2 cellular contexts compared by ENCODE assay signal in the genomic region with DNA sequence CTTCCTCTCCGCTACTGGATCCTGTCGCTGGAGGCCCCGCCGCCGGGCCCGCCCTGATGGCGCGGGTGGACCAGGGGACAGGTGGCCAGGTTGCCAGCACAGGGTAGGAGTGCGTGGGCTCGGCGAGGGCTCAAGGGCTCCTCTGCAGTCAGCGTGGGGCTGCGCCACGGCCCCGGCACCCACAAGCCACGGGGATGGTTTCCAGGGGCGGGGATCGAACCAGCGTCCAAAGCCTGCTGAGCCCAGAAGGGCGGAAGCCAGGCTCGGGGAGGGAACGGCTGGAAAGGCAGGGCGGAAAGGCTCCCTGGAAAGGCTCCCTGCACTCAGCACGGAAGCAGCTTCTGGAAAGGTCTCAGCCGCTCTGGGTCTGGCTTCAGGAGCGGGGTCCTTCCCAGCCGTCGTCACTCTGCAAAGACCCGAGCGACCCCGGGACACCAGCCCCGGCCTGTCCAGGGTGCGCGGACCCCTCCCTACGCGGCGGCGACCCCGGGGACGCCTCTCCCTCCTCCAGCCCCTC.
TF ChIP-seq lines count a peak whose summit lies in the region.

No MANE protein-coding gene starts in this region.

TF ChIP-seq in HCT116, 20 proteins besides CTCF, POLR2A, EP300 and RAD21:
- no peak for TF ChIP-seq JUND (IDR thresholded peaks at IDR 0.05)
- TF ChIP-seq, protein P1, sequence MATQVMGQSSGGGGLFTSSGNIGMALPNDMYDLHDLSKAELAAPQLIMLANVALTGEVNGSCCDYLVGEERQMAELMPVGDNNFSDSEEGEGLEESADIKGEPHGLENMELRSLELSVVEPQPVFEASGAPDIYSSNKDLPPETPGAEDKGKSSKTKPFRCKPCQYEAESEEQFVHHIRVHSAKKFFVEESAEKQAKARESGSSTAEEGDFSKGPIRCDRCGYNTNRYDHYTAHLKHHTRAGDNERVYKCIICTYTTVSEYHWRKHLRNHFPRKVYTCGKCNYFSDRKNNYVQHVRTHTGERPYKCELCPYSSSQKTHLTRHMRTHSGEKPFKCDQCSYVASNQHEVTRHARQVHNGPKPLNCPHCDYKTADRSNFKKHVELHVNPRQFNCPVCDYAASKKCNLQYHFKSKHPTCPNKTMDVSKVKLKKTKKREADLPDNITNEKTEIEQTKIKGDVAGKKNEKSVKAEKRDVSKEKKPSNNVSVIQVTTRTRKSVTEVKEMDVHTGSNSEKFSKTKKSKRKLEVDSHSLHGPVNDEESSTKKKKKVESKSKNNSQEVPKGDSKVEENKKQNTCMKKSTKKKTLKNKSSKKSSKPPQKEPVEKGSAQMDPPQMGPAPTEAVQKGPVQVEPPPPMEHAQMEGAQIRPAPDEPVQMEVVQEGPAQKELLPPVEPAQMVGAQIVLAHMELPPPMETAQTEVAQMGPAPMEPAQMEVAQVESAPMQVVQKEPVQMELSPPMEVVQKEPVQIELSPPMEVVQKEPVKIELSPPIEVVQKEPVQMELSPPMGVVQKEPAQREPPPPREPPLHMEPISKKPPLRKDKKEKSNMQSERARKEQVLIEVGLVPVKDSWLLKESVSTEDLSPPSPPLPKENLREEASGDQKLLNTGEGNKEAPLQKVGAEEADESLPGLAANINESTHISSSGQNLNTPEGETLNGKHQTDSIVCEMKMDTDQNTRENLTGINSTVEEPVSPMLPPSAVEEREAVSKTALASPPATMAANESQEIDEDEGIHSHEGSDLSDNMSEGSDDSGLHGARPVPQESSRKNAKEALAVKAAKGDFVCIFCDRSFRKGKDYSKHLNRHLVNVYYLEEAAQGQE (IDR thresholded peaks at IDR 0.05; ENCODE audit: low read depth) = no peak
- no peak for TF ChIP-seq CEBPB (IDR thresholded peaks at IDR 0.05; ENCODE audit: low read depth)
- no peak for TF ChIP-seq SRF (IDR thresholded peaks at IDR 0.05; ENCODE audit: low read depth)
- no peak for TF ChIP-seq POLR2AphosphoS5 (IDR thresholded peaks at IDR 0.05; ENCODE audit: low read depth, low read length)
- TF ChIP-seq, protein P2, sequence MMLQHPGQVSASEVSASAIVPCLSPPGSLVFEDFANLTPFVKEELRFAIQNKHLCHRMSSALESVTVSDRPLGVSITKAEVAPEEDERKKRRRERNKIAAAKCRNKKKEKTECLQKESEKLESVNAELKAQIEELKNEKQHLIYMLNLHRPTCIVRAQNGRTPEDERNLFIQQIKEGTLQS (IDR thresholded peaks at IDR 0.05) = no peak
- no peak for TF ChIP-seq ZNF274 (IDR thresholded peaks at IDR 0.05; ENCODE audit: low read depth, low read length)
- TF ChIP-seq ELF1 (IDR thresholded peaks at IDR 0.05; ENCODE audit: borderline replicate concordance, low read depth) = no peak
- no peak for TF ChIP-seq ZFX (IDR thresholded peaks at IDR 0.05)
- TF ChIP-seq, protein P3, sequence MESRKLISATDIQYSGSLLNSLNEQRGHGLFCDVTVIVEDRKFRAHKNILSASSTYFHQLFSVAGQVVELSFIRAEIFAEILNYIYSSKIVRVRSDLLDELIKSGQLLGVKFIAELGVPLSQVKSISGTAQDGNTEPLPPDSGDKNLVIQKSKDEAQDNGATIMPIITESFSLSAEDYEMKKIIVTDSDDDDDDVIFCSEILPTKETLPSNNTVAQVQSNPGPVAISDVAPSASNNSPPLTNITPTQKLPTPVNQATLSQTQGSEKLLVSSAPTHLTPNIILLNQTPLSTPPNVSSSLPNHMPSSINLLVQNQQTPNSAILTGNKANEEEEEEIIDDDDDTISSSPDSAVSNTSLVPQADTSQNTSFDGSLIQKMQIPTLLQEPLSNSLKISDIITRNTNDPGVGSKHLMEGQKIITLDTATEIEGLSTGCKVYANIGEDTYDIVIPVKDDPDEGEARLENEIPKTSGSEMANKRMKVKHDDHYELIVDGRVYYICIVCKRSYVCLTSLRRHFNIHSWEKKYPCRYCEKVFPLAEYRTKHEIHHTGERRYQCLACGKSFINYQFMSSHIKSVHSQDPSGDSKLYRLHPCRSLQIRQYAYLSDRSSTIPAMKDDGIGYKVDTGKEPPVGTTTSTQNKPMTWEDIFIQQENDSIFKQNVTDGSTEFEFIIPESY (IDR thresholded peaks at IDR 0.05; ENCODE audit: extremely low read depth, insufficient replicate concordance, low read length) = no peak
- no peak for TF ChIP-seq YY1 (IDR thresholded peaks at IDR 0.05; ENCODE audit: extremely low read depth, insufficient replicate concordance, low read depth, low read length)
- TF ChIP-seq, protein P4, sequence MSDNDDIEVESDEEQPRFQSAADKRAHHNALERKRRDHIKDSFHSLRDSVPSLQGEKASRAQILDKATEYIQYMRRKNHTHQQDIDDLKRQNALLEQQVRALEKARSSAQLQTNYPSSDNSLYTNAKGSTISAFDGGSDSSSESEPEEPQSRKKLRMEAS (IDR thresholded peaks at IDR 0.05) = no peak
- no peak for TF ChIP-seq TCF7L2 (IDR thresholded peaks at IDR 0.05; ENCODE audit: borderline replicate concordance, extremely low read depth, insufficient read depth, insufficient read length)
- TF ChIP-seq FOSL1 (IDR thresholded peaks at IDR 0.05; ENCODE audit: low read depth) = no peak
- TF ChIP-seq EGR1 (IDR thresholded peaks at IDR 0.05; ENCODE audit: low read depth) = no peak
- no peak for TF ChIP-seq SIN3A (IDR thresholded peaks at IDR 0.05; ENCODE audit: low read depth)
TF ChIP-seq in HCT116: peak in this region for 0.

TF ChIP-seq in H1, 55 proteins besides CTCF, POLR2A, EP300 and RAD21:
- TF ChIP-seq, protein P5, sequence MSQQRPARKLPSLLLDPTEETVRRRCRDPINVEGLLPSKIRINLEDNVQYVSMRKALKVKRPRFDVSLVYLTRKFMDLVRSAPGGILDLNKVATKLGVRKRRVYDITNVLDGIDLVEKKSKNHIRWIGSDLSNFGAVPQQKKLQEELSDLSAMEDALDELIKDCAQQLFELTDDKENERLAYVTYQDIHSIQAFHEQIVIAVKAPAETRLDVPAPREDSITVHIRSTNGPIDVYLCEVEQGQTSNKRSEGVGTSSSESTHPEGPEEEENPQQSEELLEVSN (IDR thresholded peaks at IDR 0.05) = no peak
- TF ChIP-seq BRCA1 (IDR thresholded peaks at IDR 0.05; ENCODE audit: low read depth, low read length) = no peak
- TF ChIP-seq HDAC6 (IDR thresholded peaks at IDR 0.05; ENCODE audit: low read depth, low read length) = no peak
- TF ChIP-seq SP1 (IDR thresholded peaks at IDR 0.05; ENCODE audit: low read depth, low read length) = no peak
